In genomic region chr5:33892419-33893151, GRCh38 we compare ENCODE assay signal across 10 cellular contexts. TPM values are rescaled to one million over a fixed set of nuclear protein-coding genes. Genes with fewer than 3 reads are reported as not detected.
DNase-seq lines count a peak whose midpoint lies in the region; ATAC-seq and TF ChIP-seq lines count a peak whose summit lies in the region.
"Had no signal": no experiment of that assay in that cellular context is flagged by ENCODE, and none has a peak within 500 bp of the region (broad histone marks: within the 10 kb centered on the region; RNA-seq: fewer than 3 reads in every experiment).

No MANE protein-coding gene starts in this region.

- H3K9me3 ChIP-seq in ectodermal cell (ENCODE audit: control insufficient read depth, low read length) (no peaks in the 10 kb centered on the region), uterus (no peaks in the 10 kb centered on the region)

- H3K4me1 ChIP-seq in ectodermal cell (ENCODE audit: control insufficient read depth, insufficient read depth, low read length) = peaks cover 18% of the 10 kb centered on the region
- peaks cover 2% of the 10 kb centered on the region for H3K4me1 ChIP-seq in mesendoderm (ENCODE audit: control insufficient read depth, low read depth, low read length)
- no peaks in the 10 kb centered on the region for H3K4me1 ChIP-seq in uterus

- WGBS in ectodermal cell, 2 experiments = 31 to 34% methylated on average over 13 of the region's 13 CpGs
- no CpG with 5 or more reads among the region's 13 CpGs for WGBS in mesendoderm (ENCODE audit: extremely low coverage, insufficient coverage, low lambda C conversion rate)

- H3K4me3 ChIP-seq in ectodermal cell (ENCODE audit: insufficient read depth, low read depth, low read length) (peak overlapping the region; percentile 52), mesendoderm (ENCODE audit: low read length) (peak overlapping the region; percentile 33), uterus (peak overlapping the region; percentile 23 to 37)

- no peak overlapping the region for H2BK5ac ChIP-seq in mesendoderm (ENCODE audit: low read length)

- no peak for TF ChIP-seq CTCF in uterus (IDR thresholded peaks at IDR 0.05)

- H3K36me3 ChIP-seq in ectodermal cell (ENCODE audit: control insufficient read depth, insufficient read depth, low read length) = no peaks in the 10 kb centered on the region
- no peaks in the 10 kb centered on the region for H3K36me3 ChIP-seq in mesendoderm (ENCODE audit: control insufficient read depth, insufficient read depth, low read length)
- H3K36me3 ChIP-seq in uterus = no peaks in the 10 kb centered on the region

- H2BK120ac ChIP-seq in mesendoderm (ENCODE audit: low read depth, low read length) = no peak overlapping the region

- H2AK5ac ChIP-seq in mesendoderm (ENCODE audit: low read length) = no peak overlapping the region

- ATAC-seq in HG02973 (IDR thresholded peaks at IDR 0.05; ENCODE audit: unreplicated experiment) = no peak

- H3K4ac ChIP-seq in mesendoderm (ENCODE audit: low read depth, low read length) = no peak overlapping the region

- H3K23ac ChIP-seq in mesendoderm (ENCODE audit: low read length) = no peak overlapping the region

- peak overlapping the region; percentile 43 for H3K4me2 ChIP-seq in mesendoderm (ENCODE audit: low read length)

- peak overlapping the region; percentile 82 for H3K56ac ChIP-seq in mesendoderm (ENCODE audit: low read length)

- no peak overlapping the region for H4K5ac ChIP-seq in mesendoderm (ENCODE audit: low read length)

- H2BK15ac ChIP-seq in mesendoderm (replicated peaks; ENCODE audit: low read depth) = no peak overlapping the region

- no peak overlapping the region for H4K8ac ChIP-seq in mesendoderm (ENCODE audit: low read depth, low read length)

- H3K27ac ChIP-seq in ectodermal cell (ENCODE audit: insufficient read depth, low read depth, low read length, poor library complexity, severe bottlenecking) = peak overlapping the region; percentile 69
- no peak overlapping the region for H3K27ac ChIP-seq in mesendoderm (ENCODE audit: low read depth, low read length)
- peak overlapping the region; percentile 45 to 88 for H3K27ac ChIP-seq in uterus

- H3K27me3 ChIP-seq in ectodermal cell (ENCODE audit: control insufficient read depth, insufficient read depth, low read length, poor library complexity, severe bottlenecking) (no peaks in the 10 kb centered on the region), mesendoderm (ENCODE audit: insufficient read depth, low read length, poor library complexity) (no peaks in the 10 kb centered on the region), uterus (no peaks in the 10 kb centered on the region)

- no peaks in the 10 kb centered on the region for H3K79me2 ChIP-seq in mesendoderm (ENCODE audit: control insufficient read depth, insufficient read depth, low read length)

- intact Hi-C loops in uterus (cut with DNase I; ENCODE audit: low total_unique reads) = no loop called here

- no peak for TF ChIP-seq POLR2A in uterus (IDR thresholded peaks at IDR 0.05)

- H3K9ac ChIP-seq in mesendoderm (ENCODE audit: low read length) = peak overlapping the region; percentile 31

- H3K18ac ChIP-seq in mesendoderm (ENCODE audit: low read length) = peak overlapping the region; percentile 94

- no peaks in the 10 kb centered on the region for H3K79me1 ChIP-seq in mesendoderm (ENCODE audit: low read length)

- DNase-seq in NCI-H82 (lab: John Stamatoyannopoulos, UW) (peak; percentile 21), NCI-H82 treated with DMSO at 0.1 percent for 48 hours (lab: John Stamatoyannopoulos, UW; ENCODE audit: unreplicated experiment) (no peak), mesendoderm (peak; percentile 84), uterus (peak; percentile 48 to 52), COLO668 (lab: John Stamatoyannopoulos, UW; ENCODE audit: unreplicated experiment) (no peak), NCI-H1930 (lab: John Stamatoyannopoulos, UW) (no peak)
- DNase-seq: activated CD4-positive, alpha-beta T cell treated with anti-CD3 and anti-CD28 coated beads, Interleukin-2, amount 10 ng/mL, durations not matched to agents 24 days and 14 days; CD4-positive, CD25-positive, alpha-beta regulatory T cell had no signal

RNA-seq across cellular contexts. Expression of gene ADAMTS12, which starts 0.8 kb away (rescaled TPM):
- 14.8 TPM for polyA plus RNA-seq in ectodermal cell (2013, experiment 1 of 4)
- 17.3 TPM for polyA plus RNA-seq in ectodermal cell (2013, experiment 2 of 4)
- 11.8 TPM for polyA plus RNA-seq in ectodermal cell (2013, experiment 3 of 4)
- 14.1 TPM for polyA plus RNA-seq in ectodermal cell (2013, experiment 4 of 4)
- 2.5 TPM for polyA plus RNA-seq in mesendoderm (2013, experiment 1 of 2)
- polyA plus RNA-seq in mesendoderm (2013, experiment 2 of 2) = 2.5 TPM
- 10 to 100 TPM in 2 of 4 donors, 1 to 10 TPM in 1, under 1 TPM in 1; 0.51 to 37.5 (median 15.6) TPM for total RNA-seq in uterus
- total RNA-seq: activated CD4-positive, alpha-beta T cell treated with anti-CD3 and anti-CD28 coated beads, Interleukin-2, amount 10 ng/mL, durations not matched to agents 24 days and 14 days; CD4-positive, CD25-positive, alpha-beta regulatory T cell had no signal
- polyA plus RNA-seq: CD4-positive, CD25-positive, alpha-beta regulatory T cell had no signal

RNA-seq across cellular contexts. Expression of gene RXFP3, which starts 43.6 kb away (rescaled TPM):
- not detected for polyA plus RNA-seq in ectodermal cell (2013, experiment 1 of 4)
- not detected for polyA plus RNA-seq in ectodermal cell (2013, experiment 2 of 4)
- not detected for polyA plus RNA-seq in ectodermal cell (2013, experiment 3 of 4)
- not detected for polyA plus RNA-seq in ectodermal cell (2013, experiment 4 of 4)
- polyA plus RNA-seq in mesendoderm (2013, experiment 1 of 2) = 0.03 TPM
- polyA plus RNA-seq in mesendoderm (2013, experiment 2 of 2) = not detected
- total RNA-seq in uterus = not detected
- total RNA-seq: activated CD4-positive, alpha-beta T cell treated with anti-CD3 and anti-CD28 coated beads, Interleukin-2, amount 10 ng/mL, durations not matched to agents 24 days and 14 days; CD4-positive, CD25-positive, alpha-beta regulatory T cell had no signal
- polyA plus RNA-seq: CD4-positive, CD25-positive, alpha-beta regulatory T cell had no signal

Comparison
In these comparisons a context has a peak if more than half of its experiments do, and no peak if none do; other contexts are left out.
1. DNase-seq: peak in NCI-H82 (single experiment), mesendoderm (single experiment) and uterus (2 of 2); none in NCI-H82 treated with DMSO at 0.1 percent for 48 hours (single experiment), COLO668 (single experiment) and NCI-H1930 (0 of 2).
2. Peak in every context shown above with its lines, with median percentiles within 50 percentile points of each other: H3K4me3 ChIP-seq.